ENCODE assay signal across 2 cellular contexts in genomic region chr1:146986450-146986849, GRCh38. TPM values are rescaled to one million over a fixed set of nuclear protein-coding genes. Genes with fewer than 3 reads are reported as not detected.
DNase-seq lines count a peak whose midpoint lies in the region; TF ChIP-seq lines count a peak whose summit lies in the region.
"Not testable (repeated sequence)": the region's sequence is repeated elsewhere in the genome, so short reads cannot be mapped to it uniquely, and the experiment has no call there.

No MANE protein-coding gene starts in this region.

- 44 to 65% (median 58%) methylated on average over 2 of the region's 4 CpGs; no CpG with 5 or more reads in 2 of the 5 donors for WGBS in stomach, 5 donors

- intact Hi-C loops in activated CD4-positive, alpha-beta T cell treated with anti-CD3 and anti-CD28 coated beads, Interleukin-2, amount 10 ng/mL, durations not matched to agents 24 days and 14 days (cut with micrococcal nuclease); stomach (cut with DNase I; ENCODE audit: low total_unique reads): not testable (repeated sequence)

- DNase-seq in activated CD4-positive, alpha-beta T cell treated with anti-CD3 and anti-CD28 coated beads, Interleukin-2, amount 10 ng/mL, durations not matched to agents 24 days and 14 days = peak; percentile 51
- DNase-seq in stomach = peak; percentile 85

- peaks cover 0 to 48% (median 24%) of the 10 kb centered on the region in 4 donors for H3K36me3 ChIP-seq in stomach

- H3K4me1 Mint-ChIP-seq in activated CD4-positive, alpha-beta T cell treated with anti-CD3 and anti-CD28 coated beads, Interleukin-2, amount 10 ng/mL, durations not matched to agents 24 days and 14 days = not testable (repeated sequence)

- H3K9me3 ChIP-seq in stomach = not testable (repeated sequence)

- not testable (repeated sequence) for H3K4me1 ChIP-seq in stomach

- peaks cover 14% of the 10 kb centered on the region for H3K36me3 Mint-ChIP-seq in activated CD4-positive, alpha-beta T cell treated with anti-CD3 and anti-CD28 coated beads, Interleukin-2, amount 10 ng/mL, durations not matched to agents 24 days and 14 days (ENCODE audit: low read depth)

- not testable (repeated sequence) for TF ChIP-seq CTCF in stomach (IDR thresholded peaks at IDR 0.05)

- H3K9me3 Mint-ChIP-seq in activated CD4-positive, alpha-beta T cell treated with anti-CD3 and anti-CD28 coated beads, Interleukin-2, amount 10 ng/mL, durations not matched to agents 24 days and 14 days = not testable (repeated sequence)

- H3K27ac ChIP-seq in stomach = not testable (repeated sequence)

- TF ChIP-seq POLR2A in stomach (IDR thresholded peaks at IDR 0.05) = not testable (repeated sequence)

- not testable (repeated sequence) for H3K27me3 ChIP-seq in stomach

- H3K27me3 Mint-ChIP-seq in activated CD4-positive, alpha-beta T cell treated with anti-CD3 and anti-CD28 coated beads, Interleukin-2, amount 10 ng/mL, durations not matched to agents 24 days and 14 days = not testable (repeated sequence)

- H3K4me3 ChIP-seq in stomach = not testable (repeated sequence)

- H3K27ac Mint-ChIP-seq in activated CD4-positive, alpha-beta T cell treated with anti-CD3 and anti-CD28 coated beads, Interleukin-2, amount 10 ng/mL, durations not matched to agents 24 days and 14 days = not testable (repeated sequence)

- TF ChIP-seq EP300 in stomach (IDR thresholded peaks at IDR 0.05) = not testable (repeated sequence)

- not testable (repeated sequence) for H3K4me3 Mint-ChIP-seq in activated CD4-positive, alpha-beta T cell treated with anti-CD3 and anti-CD28 coated beads, Interleukin-2, amount 10 ng/mL, durations not matched to agents 24 days and 14 days

RNA-seq across cellular contexts. Expression of gene NBPF12, which starts 48.3 kb away (rescaled TPM):
- 13.0 and 14.2 TPM in 2 replicates for total RNA-seq in activated CD4-positive, alpha-beta T cell treated with anti-CD3 and anti-CD28 coated beads, Interleukin-2, amount 10 ng/mL, durations not matched to agents 24 days and 14 days
- 100 to 1,000 TPM in 1 of 5 donors, 10 to 100 TPM in 4; 20.0 to 217 (median 34.2) TPM for total RNA-seq in stomach
- polyA plus RNA-seq in stomach = 10 to 100 TPM in 2 of 3 donors, 1 to 10 TPM in 1; 6.0 to 26.1 (median 18.3) TPM
